In genomic region chr12:54956322-54956721, GRCh38 we compare ENCODE assay signal across 28 cellular contexts. TPM values are rescaled to one million over a fixed set of nuclear protein-coding genes. Genes with fewer than 3 reads are reported as not detected.
DNase-seq lines count a peak whose midpoint lies in the region; ATAC-seq and TF ChIP-seq lines count a peak whose summit lies in the region.
"Had no signal": no experiment of that assay in that cellular context is flagged by ENCODE, and none has a peak within 500 bp of the region (broad histone marks: within the 10 kb centered on the region; RNA-seq: fewer than 3 reads in every experiment).

No MANE protein-coding gene starts in this region.

- peak overlapping the region; percentile 32 for H3K27ac ChIP-seq in CD4-positive, alpha-beta T cell (ENCODE audit: low read depth, low read length)
- no peak overlapping the region for H3K27ac ChIP-seq in GM23338 (ENCODE audit: low read depth)
- H3K27ac ChIP-seq: A549, ascending aorta, skin epidermis, stomach, transverse colon had no signal

- POLR2A ChIA-PET in CD4-positive, alpha-beta T cell (lab: Charles Lee): interaction anchor here (1.0 to 2.5 kb wide), 6 partner anchors 13 to 207 kb away, joined by 3 to 12 read pairs (median 5); partner anchors contain the start of gene TESPA1
- POLR2A ChIA-PET in naive thymus-derived CD8-positive, alpha-beta T cell (lab: Charles Lee): interaction anchor here (0.7 to 1.8 kb wide), 7 partner anchors 8 to 31 kb away, joined by 3 to 7 read pairs (median 4); partner anchors contain the start of gene TESPA1

- H3K79me2 ChIP-seq in GM23338 (replicated peaks; ENCODE audit: insufficient read depth): no peaks in the 10 kb centered on the region

- H4K20me1 ChIP-seq in GM23338 (replicated peaks; ENCODE audit: insufficient read depth): no peaks in the 10 kb centered on the region

- H3K27me3 ChIP-seq in CD4-positive, alpha-beta T cell (ENCODE audit: control insufficient read depth, insufficient read depth, low read length): no peaks in the 10 kb centered on the region
- no peaks in the 10 kb centered on the region for H3K27me3 ChIP-seq in GM23338 (ENCODE audit: insufficient read depth)
- H3K27me3 ChIP-seq: ascending aorta had no signal

- TF ChIP-seq CTCF in CD4-positive, alpha-beta T cell (IDR thresholded peaks at IDR 0.05): no peak
- TF ChIP-seq CTCF in GM23338 (conservative IDR thresholded peaks at IDR 0.05; ENCODE audit: low read depth in 2 of 2): no peak

- H3K4me1 ChIP-seq in GM23338 (ENCODE audit: insufficient read depth): no peaks in the 10 kb centered on the region; the same call in 1 of the 2 replicates
- H3K4me1 ChIP-seq: A549, ascending aorta, stomach, transverse colon had no signal

- intact Hi-C loops in CD4-positive, alpha-beta T cell (cut with DNase I, micrococcal nuclease): loop anchor here in 1 of 2 experiments (5.0 to 10.0 kb wide), 2 partner anchors 36 to 352 kb away; no protein-coding TSS in a partner anchor
- intact Hi-C loops in activated T-helper 1 cell treated with anti-CD3 and anti-CD28 coated beads, Interleukin-12 subunit alpha, Interleukin-12 subunit beta, Interleukin-2, Interleukin-4 antibody, amounts not matched to agents 30 ng/mL and 10 ng/mL and 1 ng/mL, durations not matched to agents 14 hours and 24 hours and 36 hours (cut with micrococcal nuclease): loop anchor here (1.0 kb wide), 3 partner anchors 21 to 35 kb away; partner anchors contain the start of gene TESPA1

- H3K36me3 Mint-ChIP-seq in CD4-positive, alpha-beta T cell (ENCODE audit: low read depth): peaks cover 76% of the 10 kb centered on the region
- peaks cover 85% of the 10 kb centered on the region for H3K36me3 Mint-ChIP-seq in activated T-helper 1 cell treated with anti-CD3 and anti-CD28 coated beads, Interleukin-12 subunit alpha, Interleukin-12 subunit beta, Interleukin-2, Interleukin-4 antibody, amounts not matched to agents 30 ng/mL and 10 ng/mL and 1 ng/mL, durations not matched to agents 14 hours and 24 hours and 36 hours (ENCODE audit: low read depth)
- H3K36me3 Mint-ChIP-seq in naive thymus-derived CD8-positive, alpha-beta T cell: peaks cover 24 to 90% (median 54%) of the 10 kb centered on the region in 3 donors
- no peaks in the 10 kb centered on the region for H3K36me3 Mint-ChIP-seq in GM23338 (ENCODE audit: low read depth)

- H3K9me3 ChIP-seq in CD4-positive, alpha-beta T cell (ENCODE audit: control insufficient read depth, low read length): no peaks in the 10 kb centered on the region
- H3K9me3 ChIP-seq: A549, ascending aorta, stomach, transverse colon had no signal

- CTCF ChIA-PET in CD4-positive, alpha-beta T cell (lab: Charles Lee): interaction anchor here (0.8 to 2.4 kb wide), 7 partner anchors 26 to 254 kb away, joined by 3 to 7 read pairs (median 5); partner anchors contain the start of gene MUCL1

- H3K27me3 Mint-ChIP-seq in CD4-positive, alpha-beta T cell: no peaks in the 10 kb centered on the region
- no peaks in the 10 kb centered on the region for H3K27me3 Mint-ChIP-seq in activated T-helper 1 cell treated with anti-CD3 and anti-CD28 coated beads, Interleukin-12 subunit alpha, Interleukin-12 subunit beta, Interleukin-2, Interleukin-4 antibody, amounts not matched to agents 30 ng/mL and 10 ng/mL and 1 ng/mL, durations not matched to agents 14 hours and 24 hours and 36 hours (ENCODE audit: insufficient read depth)
- H3K27me3 Mint-ChIP-seq in naive thymus-derived CD8-positive, alpha-beta T cell: no peaks in the 10 kb centered on the region
- peaks cover 1% of the 10 kb centered on the region for H3K27me3 Mint-ChIP-seq in GM23338 (ENCODE audit: insufficient read depth, low read depth, poor library complexity)
- H3K27me3 Mint-ChIP-seq: B cell had no signal

- H3K4me1 Mint-ChIP-seq in CD4-positive, alpha-beta T cell (ENCODE audit: low read depth): peaks cover 85% of the 10 kb centered on the region
- H3K4me1 Mint-ChIP-seq in activated T-helper 1 cell treated with anti-CD3 and anti-CD28 coated beads, Interleukin-12 subunit alpha, Interleukin-12 subunit beta, Interleukin-2, Interleukin-4 antibody, amounts not matched to agents 30 ng/mL and 10 ng/mL and 1 ng/mL, durations not matched to agents 14 hours and 24 hours and 36 hours (ENCODE audit: low read depth): peaks cover 81% of the 10 kb centered on the region
- peaks cover 29 to 90% (median 83%) of the 10 kb centered on the region in 4 donors for H3K4me1 Mint-ChIP-seq in naive thymus-derived CD8-positive, alpha-beta T cell
- H3K4me1 Mint-ChIP-seq in GM23338: peaks cover 16% of the 10 kb centered on the region; the same call in 2 of the 3 replicates

- H3K9me3 Mint-ChIP-seq in CD4-positive, alpha-beta T cell: no peaks in the 10 kb centered on the region
- H3K9me3 Mint-ChIP-seq in activated T-helper 1 cell treated with anti-CD3 and anti-CD28 coated beads, Interleukin-12 subunit alpha, Interleukin-12 subunit beta, Interleukin-2, Interleukin-4 antibody, amounts not matched to agents 30 ng/mL and 10 ng/mL and 1 ng/mL, durations not matched to agents 14 hours and 24 hours and 36 hours: peaks cover 17% of the 10 kb centered on the region
- H3K9me3 Mint-ChIP-seq in naive thymus-derived CD8-positive, alpha-beta T cell: no peaks in the 10 kb centered on the region
- no peaks in the 10 kb centered on the region for H3K9me3 Mint-ChIP-seq in GM23338

- H3K4me2 ChIP-seq in GM23338: no peak overlapping the region
- H3K4me2 ChIP-seq: A549 had no signal

- no peak overlapping the region for H3K4me3 ChIP-seq in GM23338
- H3K4me3 ChIP-seq: A549, ascending aorta, skin epidermis, stomach, transverse colon had no signal

- no peaks in the 10 kb centered on the region for H3F3A ChIP-seq in GM23338 (replicated peaks; ENCODE audit: low read depth)

- ATAC-seq in CD4-positive, alpha-beta T cell (ENCODE audit: poor library complexity): no peak
- no peak for ATAC-seq in naive thymus-derived CD8-positive, alpha-beta T cell
- ATAC-seq in GM23338: no peak
- ATAC-seq: A549, HepG2, PC-3 had no signal

- H3K36me3 ChIP-seq in GM23338 (ENCODE audit: insufficient read depth): no peaks in the 10 kb centered on the region; the same call in 1 of the 2 replicates
- H3K36me3 ChIP-seq: ascending aorta, stomach, transverse colon had no signal

- peak; percentile 22 to 33 for DNase-seq in activated CD4-positive, alpha-beta T cell treated with anti-CD3 and anti-CD28 coated beads for 4 hours
- DNase-seq in activated CD4-positive, alpha-beta T cell treated with anti-CD3 and anti-CD28 coated beads, Interleukin-2, amount 50 U/mL, for 1 hour: no peak
- no peak for DNase-seq in CD4-positive, alpha-beta T cell
- DNase-seq in activated T-helper 1 cell treated with anti-CD3 and anti-CD28 coated beads, Interleukin-12 subunit alpha, Interleukin-12 subunit beta, Interleukin-2, Interleukin-4 antibody, amounts not matched to agents 30 ng/mL and 10 ng/mL and 1 ng/mL, durations not matched to agents 14 hours and 24 hours and 36 hours (ENCODE audit: low spot score): no peak
- DNase-seq in naive thymus-derived CD8-positive, alpha-beta T cell: no peak
- DNase-seq in DMS153 treated with DMSO at 0.1 percent for 48 hours (lab: John Stamatoyannopoulos, UW; ENCODE audit: unreplicated experiment): no peak
- no peak for DNase-seq in UCSD-AML1 (lab: John Stamatoyannopoulos, UW; ENCODE audit: unreplicated experiment)
- DNase-seq in GM23338 (ENCODE audit: low spot score): no peak
- DNase-seq: activated effector memory CD4-positive, alpha-beta T cell treated with anti-CD3 and anti-CD28 coated beads, Interleukin-2, amount 50 U/mL, for 16 hours; central memory CD4-positive, alpha-beta T cell; glutamatergic neuron; H7; NCI-H1092 treated with DMSO at 0.1 percent for 48 hours; NCI-H2029; NCI-H345; NCI-H82; PC-3; SHP77; stimulated activated CD4-positive, alpha-beta T cell treated with anti-CD3 and anti-CD28 coated beads, Interleukin-2, amount 100 ng/mL, for 24 hours; stomach; transverse colon had no signal

- peak overlapping the region; percentile 28 for H3K4me3 Mint-ChIP-seq in CD4-positive, alpha-beta T cell
- H3K4me3 Mint-ChIP-seq in activated T-helper 1 cell treated with anti-CD3 and anti-CD28 coated beads, Interleukin-12 subunit alpha, Interleukin-12 subunit beta, Interleukin-2, Interleukin-4 antibody, amounts not matched to agents 30 ng/mL and 10 ng/mL and 1 ng/mL, durations not matched to agents 14 hours and 24 hours and 36 hours: peak overlapping the region; percentile 79
- peak overlapping the region in 9 of 10 donors; percentile 27 to 74 (median 62) for H3K4me3 Mint-ChIP-seq in naive thymus-derived CD8-positive, alpha-beta T cell
- H3K4me3 Mint-ChIP-seq in GM23338: no peak overlapping the region
- H3K4me3 Mint-ChIP-seq: B cell had no signal

- no peaks in the 10 kb centered on the region for H3K9me2 ChIP-seq in GM23338 (ENCODE audit: insufficient read depth)

- H3K27ac Mint-ChIP-seq in CD4-positive, alpha-beta T cell: peak overlapping the region; percentile 75
- H3K27ac Mint-ChIP-seq in activated T-helper 1 cell treated with anti-CD3 and anti-CD28 coated beads, Interleukin-12 subunit alpha, Interleukin-12 subunit beta, Interleukin-2, Interleukin-4 antibody, amounts not matched to agents 30 ng/mL and 10 ng/mL and 1 ng/mL, durations not matched to agents 14 hours and 24 hours and 36 hours: peak overlapping the region; percentile 96
- peak overlapping the region in 9 of 10 donors; percentile 60 to 97 (median 83) for H3K27ac Mint-ChIP-seq in naive thymus-derived CD8-positive, alpha-beta T cell
- H3K27ac Mint-ChIP-seq in GM23338: no peak overlapping the region
- H3K27ac Mint-ChIP-seq: B cell had no signal

- no peak overlapping the region for H2AFZ ChIP-seq in GM23338

TF ChIP-seq in GM23338, 12 proteins besides CTCF, POLR2A, EP300 and RAD21 (continues in another document):
- no peak for TF ChIP-seq STAT1 (IDR thresholded peaks at IDR 0.05; ENCODE audit: unreplicated experiment)

RNA-seq across cellular contexts. Expression of gene TESPA1, which starts 28.2 kb away (rescaled TPM):
- 10 to 100 TPM; 96.3 to 98.2 TPM for total RNA-seq in CD4-positive, alpha-beta T cell
- total RNA-seq in activated T-helper 1 cell treated with anti-CD3 and anti-CD28 coated beads, Interleukin-12 subunit alpha, Interleukin-12 subunit beta, Interleukin-2, Interleukin-4 antibody, amounts not matched to agents 30 ng/mL and 10 ng/mL and 1 ng/mL, durations not matched to agents 14 hours and 24 hours and 36 hours: 179 and 181 TPM in 2 replicates
- total RNA-seq in naive thymus-derived CD8-positive, alpha-beta T cell: 100 to 1,000 TPM; 247 to 253 TPM
- 100 to 1,000 TPM in 2 of 3 donors, 10 to 100 TPM in 1; 83.1 to 245 (median 180) TPM for polyA plus RNA-seq in naive thymus-derived CD8-positive, alpha-beta T cell
- not detected in 2 replicates for total RNA-seq in GM23338 (2014; rRNA removed; shearing (Covaris generic))
- 0.34 TPM in 1 of 2 replicates, not detected in the other for polyA plus RNA-seq in GM23338 (2016; fragmentation: Nextera tagmentation; extraction: Ambion mirVana)
- total RNA-seq: ascending aorta, dermis microvascular lymphatic vessel endothelial cell, H7, HepG2, myocyte, PC-3 had no signal
- polyA plus RNA-seq: A549, HepG2 had no signal

Comparison
In these comparisons a context has a peak if more than half of its experiments do, and no peak if none do; other contexts are left out.
1. DNase-seq: peak in activated CD4-positive, alpha-beta T cell treated with anti-CD3 and anti-CD28 coated beads for 4 hours (2 of 2); none in activated CD4-positive, alpha-beta T cell treated with anti-CD3 and anti-CD28 coated beads, Interleukin-2, amount 50 U/mL, for 1 hour (single experiment), CD4-positive, alpha-beta T cell (0 of 10), activated T-helper 1 cell treated with anti-CD3 and anti-CD28 coated beads, Interleukin-12 subunit alpha, Interleukin-12 subunit beta, Interleukin-2, Interleukin-4 antibody, amounts not matched to agents 30 ng/mL and 10 ng/mL and 1 ng/mL, durations not matched to agents 14 hours and 24 hours and 36 hours (single experiment), naive thymus-derived CD8-positive, alpha-beta T cell (0 of 10), DMS153 treated with DMSO at 0.1 percent for 48 hours (single experiment), UCSD-AML1 (single experiment) and GM23338 (single experiment).
2. RNA of gene TESPA1, which starts 28.2 kb away (total RNA-seq): 247 to 253 TPM in naive thymus-derived CD8-positive, alpha-beta T cell, 179 to 181 TPM in activated T-helper 1 cell treated with anti-CD3 and anti-CD28 coated beads, Interleukin-12 subunit alpha, Interleukin-12 subunit beta, Interleukin-2, Interleukin-4 antibody, amounts not matched to agents 30 ng/mL and 10 ng/mL and 1 ng/mL, durations not matched to agents 14 hours and 24 hours and 36 hours and 96.3 to 98.2 TPM in CD4-positive, alpha-beta T cell; not detected in GM23338; every median in the first group is over 10 times any median in the second.